ENCODE assay signal across 13 cellular contexts in the genomic region with DNA sequence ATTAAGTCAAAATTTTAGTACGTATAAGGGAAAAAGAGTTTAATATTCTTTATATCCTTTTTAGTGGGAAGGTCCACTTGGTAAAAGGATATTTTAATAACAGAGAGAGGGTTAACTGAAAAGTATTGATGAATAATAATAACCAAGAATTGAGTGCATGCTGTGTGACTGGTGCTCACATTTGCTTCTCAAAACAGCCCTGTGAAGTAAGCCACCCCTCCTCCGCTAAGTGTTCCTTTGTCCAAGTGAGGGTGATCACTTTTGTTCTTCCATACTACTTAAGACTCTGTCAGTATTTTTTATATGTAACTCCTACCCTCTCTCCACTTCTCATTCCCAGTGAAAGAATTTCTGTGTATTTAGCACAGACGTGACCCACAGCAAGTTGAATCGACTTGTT. TPM values are rescaled to one million over a fixed set of nuclear protein-coding genes. Genes with fewer than 3 reads are reported as not detected.
A peak's percentile ranks its signal among the peaks of the same experiment; 100 is the strongest.
DNase-seq lines count a peak whose midpoint lies in the region; ATAC-seq, FAIRE-seq and TF ChIP-seq lines count a peak whose summit lies in the region.
"Had no signal": no experiment of that assay in that cellular context is flagged by ENCODE, and none has a peak within 500 bp of the region (broad histone marks: within the 10 kb centered on the region; RNA-seq: fewer than 3 reads in every experiment).

No MANE protein-coding gene starts in this region.

- peaks cover 23% of the 10 kb centered on the region for H3K79me2 ChIP-seq in PC-9 (ENCODE audit: low read depth)

- 85% methylated on average over 4 of the region's 4 CpGs for WGBS in suprapubic skin

- H3K4me1 ChIP-seq in PC-9 (replicated peaks; ENCODE audit: insufficient read depth) (peaks cover 59% of the 10 kb centered on the region), iPS-20b (ENCODE audit: insufficient read depth, low read length) (peaks cover 51% of the 10 kb centered on the region), suprapubic skin (peaks cover 48% of the 10 kb centered on the region)

- DNase-seq in PC-9 (no peak), chondrocyte (ENCODE audit: low spot score) (no peak), suprapubic skin (ENCODE audit: low spot score in 2 of 2) (no peak), urothelium cell line (ENCODE audit: low spot score) (no peak), hippocampal formation (lab: John Stamatoyannopoulos, UW) (no peak)
- DNase-seq: activated CD4-positive, alpha-beta T cell treated with anti-CD3 and anti-CD28 coated beads for 48 hours; CD8-positive, alpha-beta memory T cell; NCI-H2081; T-helper 1 cell had no signal

- TF ChIP-seq EP300 in suprapubic skin (IDR thresholded peaks at IDR 0.05), result no peak

- no peak overlapping the region for H3K4me3 ChIP-seq in PC-9
- H3K4me3 ChIP-seq in iPS-20b (ENCODE audit: low read length), result peak overlapping the region; percentile 56
- H3K4me3 ChIP-seq in suprapubic skin, result no peak overlapping the region

- H3F3A ChIP-seq in PC-9 (ENCODE audit: insufficient read depth, low read depth), result peaks cover 20% of the 10 kb centered on the region

- H3K9me3 Mint-ChIP-seq in chondrocyte (ENCODE audit: low read depth), result peaks cover 3% of the 10 kb centered on the region
- H3K9me3 Mint-ChIP-seq: CD8-positive, alpha-beta memory T cell; stimulated activated effector memory CD8-positive, alpha-beta T cell treated with anti-CD3 and anti-CD28 coated beads, Interleukin-12 subunit alpha, Interleukin-12 subunit beta, amount 100 ng/mL, for 72 hours had no signal

- TF ChIP-seq CTCF in PC-9 (conservative IDR thresholded peaks at IDR 0.05) (no peak), chondrocyte (IDR thresholded peaks at IDR 0.05) (no peak), suprapubic skin (IDR thresholded peaks at IDR 0.05) (no peak)

- POLR2A ChIA-PET in PC-9 (lab: Charles Lee; ENCODE audit: unreplicated experiment), result no interaction called here

- H3K4me2 ChIP-seq in PC-9, result peak overlapping the region; percentile 56

- H3K36me3 Mint-ChIP-seq in chondrocyte (ENCODE audit: low read depth), result no peaks in the 10 kb centered on the region
- H3K36me3 Mint-ChIP-seq: stimulated activated effector memory CD8-positive, alpha-beta T cell treated with anti-CD3 and anti-CD28 coated beads, Interleukin-12 subunit alpha, Interleukin-12 subunit beta, amount 100 ng/mL, for 72 hours had no signal

- no peaks in the 10 kb centered on the region for H3K27me3 Mint-ChIP-seq in chondrocyte (ENCODE audit: low read depth)

- CTCF ChIA-PET in PC-9 (lab: Charles Lee), result no interaction called here

- no peak for FAIRE-seq in urothelium cell line (lab: Jason Lieb, UNC)

- peaks cover 52% of the 10 kb centered on the region for H3K4me1 Mint-ChIP-seq in chondrocyte (ENCODE audit: low read depth)

- H3K36me3 ChIP-seq in PC-9 (ENCODE audit: low read depth) (no peaks in the 10 kb centered on the region), iPS-20b (ENCODE audit: insufficient read depth, low read depth, low read length) (peaks cover 21% of the 10 kb centered on the region), suprapubic skin (peaks cover 15% of the 10 kb centered on the region)

- intact Hi-C loops in PC-9 (cut with micrococcal nuclease; ENCODE audit: unreplicated experiment), result no loop called here

- H3K27ac Mint-ChIP-seq in chondrocyte (ENCODE audit: unreplicated experiment), result peak overlapping the region; percentile 88
- H3K27ac Mint-ChIP-seq: CD8-positive, alpha-beta memory T cell; stimulated activated effector memory CD8-positive, alpha-beta T cell treated with anti-CD3 and anti-CD28 coated beads, Interleukin-12 subunit alpha, Interleukin-12 subunit beta, amount 100 ng/mL, for 72 hours had no signal

- no TSS peak for BruUV-seq in PC-9 (replicated peaks; lab: Mats Ljungman, UMichigan)

- no peak overlapping the region for H2AFZ ChIP-seq in PC-9
- H2AFZ ChIP-seq: parathyroid adenoma had no signal

- TF ChIP-seq POLR2A in suprapubic skin (IDR thresholded peaks at IDR 0.05), result no peak

- H3K27ac ChIP-seq in PC-9, result peak overlapping the region; percentile 86
- H3K27ac ChIP-seq in iPS-20b (ENCODE audit: low read length), result peak overlapping the region; percentile 93
- peak overlapping the region; percentile 72 for H3K27ac ChIP-seq in suprapubic skin
- H3K27ac ChIP-seq: parathyroid adenoma had no signal

- H3K9me2 ChIP-seq in PC-9 (ENCODE audit: insufficient read depth), result no peaks in the 10 kb centered on the region

- no peak overlapping the region for H3K4me3 Mint-ChIP-seq in chondrocyte (ENCODE audit: unreplicated experiment)
- H3K4me3 Mint-ChIP-seq: CD8-positive, alpha-beta memory T cell; stimulated activated effector memory CD8-positive, alpha-beta T cell treated with anti-CD3 and anti-CD28 coated beads, Interleukin-12 subunit alpha, Interleukin-12 subunit beta, amount 100 ng/mL, for 72 hours had no signal

- no peaks in the 10 kb centered on the region for H4K20me1 ChIP-seq in PC-9 (ENCODE audit: insufficient read depth)

- H3K27me3 ChIP-seq in PC-9 (ENCODE audit: insufficient read depth, low read depth), result no peaks in the 10 kb centered on the region
- no peaks in the 10 kb centered on the region for H3K27me3 ChIP-seq in iPS-20b (ENCODE audit: insufficient read depth, low read length)
- H3K27me3 ChIP-seq in suprapubic skin, result no peaks in the 10 kb centered on the region

- ATAC-seq in HG02973 (IDR thresholded peaks at IDR 0.05; ENCODE audit: unreplicated experiment), result no peak
- ATAC-seq: stimulated activated effector memory CD8-positive, alpha-beta T cell treated with anti-CD3 and anti-CD28 coated beads, Interleukin-12 subunit alpha, Interleukin-12 subunit beta, amount 100 ng/mL, for 72 hours had no signal

- H3K9ac ChIP-seq in iPS-20b (ENCODE audit: low read depth, low read length), result peak overlapping the region; percentile 75
- H3K9ac ChIP-seq: parathyroid adenoma had no signal

- H3K9me3 ChIP-seq in PC-9 (ENCODE audit: insufficient read depth, low read depth) (peaks cover 11% of the 10 kb centered on the region; the same call in 1 of the 2 replicates), iPS-20b (ENCODE audit: insufficient read depth, low read depth, low read length) (no peaks in the 10 kb centered on the region), suprapubic skin (no peaks in the 10 kb centered on the region)

RNA-seq across cellular contexts. Expression of a gene that starts 51.5 kb away (rescaled TPM):
- total RNA-seq in PC-9 (2021), result 70.2 and 95.2 TPM in 2 replicates
- total RNA-seq in chondrocyte, result 17.1 to 34.5 TPM (median 18.6 TPM) in 3 replicates
- total RNA-seq in suprapubic skin, result 10 to 100 TPM; 36.2 to 79.0 (median 57.2) TPM
